In the genomic region with DNA sequence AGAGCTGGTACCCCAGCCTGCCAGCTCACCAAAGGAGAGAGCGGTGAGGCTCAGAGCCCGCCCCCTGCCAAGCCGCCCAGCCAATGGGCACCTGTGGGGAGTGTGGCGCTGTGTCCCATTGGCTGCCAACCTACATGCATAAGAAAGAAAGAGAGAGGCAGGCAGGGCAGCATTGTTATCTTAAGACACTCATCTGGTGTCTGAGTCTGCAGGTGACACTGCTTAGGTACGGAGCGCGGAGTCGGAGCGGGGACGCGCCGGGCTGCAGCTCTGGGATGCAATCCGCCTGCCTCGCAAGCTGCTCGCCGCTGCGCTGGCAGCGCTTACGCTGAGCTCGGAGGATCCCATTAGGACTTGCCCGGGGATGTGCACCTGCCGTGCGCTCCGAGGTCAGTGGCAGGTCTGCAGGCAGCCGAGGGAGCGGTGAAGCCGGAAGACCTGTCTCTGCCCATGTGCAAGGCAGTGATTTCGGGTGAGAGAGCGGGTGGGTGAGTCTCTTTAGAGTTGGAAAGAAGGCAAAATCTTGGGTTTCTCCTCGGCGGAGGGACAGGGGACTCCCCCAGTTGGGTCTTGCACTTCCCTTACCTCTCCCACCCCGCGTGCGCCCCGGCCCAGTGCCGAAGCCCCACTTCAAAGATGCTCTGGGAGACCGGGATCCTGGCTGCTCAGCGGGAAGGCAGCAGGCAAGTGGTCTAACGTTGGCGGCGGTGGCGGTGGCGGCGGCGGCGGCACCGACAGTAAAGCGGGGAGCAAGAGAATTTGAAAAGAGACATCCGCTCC, we compare ENCODE assay signal across 8 cellular contexts. TPM values are rescaled to one million over a fixed set of nuclear protein-coding genes. Genes with fewer than 3 reads are reported as not detected.
DNase-seq lines count a peak whose midpoint lies in the region; ATAC-seq and TF ChIP-seq lines count a peak whose summit lies in the region.

A gene with protein sequence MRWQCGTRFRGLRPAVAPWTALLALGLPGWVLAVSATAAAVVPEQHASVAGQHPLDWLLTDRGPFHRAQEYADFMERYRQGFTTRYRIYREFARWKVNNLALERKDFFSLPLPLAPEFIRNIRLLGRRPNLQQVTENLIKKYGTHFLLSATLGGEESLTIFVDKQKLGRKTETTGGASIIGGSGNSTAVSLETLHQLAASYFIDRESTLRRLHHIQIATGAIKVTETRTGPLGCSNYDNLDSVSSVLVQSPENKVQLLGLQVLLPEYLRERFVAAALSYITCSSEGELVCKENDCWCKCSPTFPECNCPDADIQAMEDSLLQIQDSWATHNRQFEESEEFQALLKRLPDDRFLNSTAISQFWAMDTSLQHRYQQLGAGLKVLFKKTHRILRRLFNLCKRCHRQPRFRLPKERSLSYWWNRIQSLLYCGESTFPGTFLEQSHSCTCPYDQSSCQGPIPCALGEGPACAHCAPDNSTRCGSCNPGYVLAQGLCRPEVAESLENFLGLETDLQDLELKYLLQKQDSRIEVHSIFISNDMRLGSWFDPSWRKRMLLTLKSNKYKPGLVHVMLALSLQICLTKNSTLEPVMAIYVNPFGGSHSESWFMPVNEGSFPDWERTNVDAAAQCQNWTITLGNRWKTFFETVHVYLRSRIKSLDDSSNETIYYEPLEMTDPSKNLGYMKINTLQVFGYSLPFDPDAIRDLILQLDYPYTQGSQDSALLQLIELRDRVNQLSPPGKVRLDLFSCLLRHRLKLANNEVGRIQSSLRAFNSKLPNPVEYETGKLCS (plus strand): TSS at position 203 of the 780 bp plus-strand sequence. CDS start 58,919 bp downstream, outside the sequence.

- H3K4me3 ChIP-seq in IMR-90 (ENCODE audit: insufficient read depth, low read depth, low read length) (peak within 1 kb of the TSS; percentile 28), skeletal muscle cell (ENCODE audit: low read depth, low read length) (peak within 1 kb of the TSS; percentile 44)

- ATAC-seq in IMR-90 (ENCODE audit: low read depth): peak; percentile 99

- in situ Hi-C loops in IMR-90 (cut with MboI; ENCODE audit: low sequenced_read_pairs) (no loop called here), GM13976 (cut with MboI; ENCODE audit: low sequenced_read_pairs, unreplicated experiment) (no loop called here)

- H2AFZ ChIP-seq in IMR-90 (replicated peaks; ENCODE audit: low read length, poor library complexity): peak within 1 kb of the TSS; percentile 85

- H3K36me3 Mint-ChIP-seq in activated naive CD8-positive, alpha-beta T cell treated with anti-CD3 and anti-CD28 coated beads for 36 hours: no peaks in the 10 kb centered on the region

- H2BK15ac ChIP-seq in IMR-90 (ENCODE audit: low read depth, low read length): no peak within 1 kb of the TSS

- no peak within 1 kb of the TSS for H3K18ac ChIP-seq in IMR-90 (ENCODE audit: low read depth, low read length)

- H3K56ac ChIP-seq in IMR-90 (ENCODE audit: extremely low read depth, insufficient read depth, low read length): no peak within 1 kb of the TSS

- no peak within 1 kb of the TSS for H3K23ac ChIP-seq in IMR-90 (ENCODE audit: low read depth, low read length)

- H3K14ac ChIP-seq in IMR-90 (replicated peaks; ENCODE audit: low read depth, low read length): no peak within 1 kb of the TSS

- no TSS peak for BruUV-seq in IMR-90 (replicated peaks; lab: Mats Ljungman, UMichigan)

- no peak within 1 kb of the TSS for H4K91ac ChIP-seq in IMR-90 (ENCODE audit: insufficient read depth, low read depth, low read length)

- no peak within 1 kb of the TSS for H2AK9ac ChIP-seq in IMR-90 (replicated peaks; ENCODE audit: low read depth, low read length, poor library complexity)

- no peaks in the 10 kb centered on the region for H3K36me3 ChIP-seq in IMR-90 (ENCODE audit: control insufficient read depth, insufficient read depth, low read length)

- H2BK120ac ChIP-seq in IMR-90 (ENCODE audit: low read depth, low read length): no peak within 1 kb of the TSS

- H3K79me1 ChIP-seq in IMR-90 (ENCODE audit: low read depth in 1 of 2, low read length in 2 of 2): no peaks in the 10 kb centered on the region

- H3K4me1 Mint-ChIP-seq in activated naive CD8-positive, alpha-beta T cell treated with anti-CD3 and anti-CD28 coated beads for 36 hours: no peaks in the 10 kb centered on the region

- H3K27me3 ChIP-seq in IMR-90 (ENCODE audit: control insufficient read depth, insufficient read depth, low read length): peaks cover 44% of the 10 kb centered on the region

- no peaks in the 10 kb centered on the region for H4K20me1 ChIP-seq in IMR-90 (ENCODE audit: insufficient read depth, low read length)

- dilution Hi-C loops in IMR-90 (cut with HindIII; ENCODE audit: low sequenced_read_pairs, unreplicated experiment): no loop called here

- POLR2A ChIA-PET in IMR-90 (lab: Charles Lee; ENCODE audit: unreplicated experiment): no interaction called here

- peak within 1 kb of the TSS; percentile 72 for H3K4me2 ChIP-seq in IMR-90 (ENCODE audit: low read depth, low read length)

- no peaks in the 10 kb centered on the region; the same call in 1 of the 2 replicates for H3K9me1 ChIP-seq in IMR-90 (ENCODE audit: insufficient read depth, low read length)

- intact Hi-C loops in IMR-90 (cut with micrococcal nuclease): no loop called here

- no peaks in the 10 kb centered on the region for H3K9me3 Mint-ChIP-seq in activated naive CD8-positive, alpha-beta T cell treated with anti-CD3 and anti-CD28 coated beads for 36 hours

- H3K27ac ChIP-seq in IMR-90 (ENCODE audit: insufficient read depth, low read length): no peak within 1 kb of the TSS

- H3K9ac ChIP-seq in IMR-90 (ENCODE audit: low read depth, low read length): no peak within 1 kb of the TSS

- TF ChIP-seq CTCF in IMR-90 (conservative IDR thresholded peaks at IDR 0.05; ENCODE audit: low read depth, low read length) (no peak), GM13976 (IDR thresholded peaks at IDR 0.05; ENCODE audit: borderline replicate concordance, control extremely low read depth, extremely low read depth, insufficient read depth, missing control alignments) (no peak)

- H4K5ac ChIP-seq in IMR-90 (ENCODE audit: low read depth, low read length): no peak within 1 kb of the TSS

- TF ChIP-seq POLR2A in IMR-90 (IDR thresholded peaks at IDR 0.05; ENCODE audit: low read depth, low read length): no peak

- CTCF ChIA-PET in IMR-90 (lab: Yijun Ruan, JAX): interaction anchor here (0.6 kb wide), 1 partner anchor 18 kb away, joined by 3 read pairs; no protein-coding TSS in a partner anchor

- H3K4ac ChIP-seq in IMR-90 (ENCODE audit: low read depth, low read length): no peak within 1 kb of the TSS

- TF ChIP-seq RAD21 in IMR-90 (IDR thresholded peaks at IDR 0.05; ENCODE audit: low read length): no peak

- WGBS in IMR-90 (ENCODE audit: extremely low coverage in 2 of 2, insufficient read length in 1 of 2), 2 experiments: 2% methylated on average over 7 of the region's 49 CpGs; no CpG with 5 or more reads in 1 of the 2 experiments

- H3K27me3 Mint-ChIP-seq in activated naive CD8-positive, alpha-beta T cell treated with anti-CD3 and anti-CD28 coated beads for 36 hours: peaks cover 25% of the 10 kb centered on the region

- no peaks in the 10 kb centered on the region for H3K9me3 ChIP-seq in IMR-90 (ENCODE audit: control insufficient read depth, insufficient read depth, low read length)

- H3K4me1 ChIP-seq in IMR-90 (ENCODE audit: control insufficient read depth, insufficient read depth, low read length): no peaks in the 10 kb centered on the region

- H3K27ac Mint-ChIP-seq in activated naive CD8-positive, alpha-beta T cell treated with anti-CD3 and anti-CD28 coated beads for 36 hours: no peak within 1 kb of the TSS

- peak; percentile 7 for DNase-seq in NCI-H2029 (lab: John Stamatoyannopoulos, UW)
- DNase-seq in NCI-H2029 treated with DMSO at 0.1 percent for 48 hours (lab: John Stamatoyannopoulos, UW): no peak
- DNase-seq in IMR-90: peak; percentile 29
- peak; percentile 1 for DNase-seq in activated naive CD8-positive, alpha-beta T cell treated with anti-CD3 and anti-CD28 coated beads for 36 hours
- DNase-seq in hypothalamus (lab: John Stamatoyannopoulos, UW): peak in 50 of 51 donors; percentile 41 to 91 (median 80)
- no peak for DNase-seq in skeletal muscle cell (ENCODE audit: low read depth)
- no peak for DNase-seq in GM13976 (ENCODE audit: low spot score)
- DNase-seq in MV-4-11 (lab: John Stamatoyannopoulos, UW): no peak

- no peak within 1 kb of the TSS for H2AK5ac ChIP-seq in IMR-90 (ENCODE audit: low read depth, low read length)

- no peak within 1 kb of the TSS for H2BK5ac ChIP-seq in IMR-90 (ENCODE audit: low read depth, low read length, poor library complexity, severe bottlenecking)

- H3K4me3 Mint-ChIP-seq in activated naive CD8-positive, alpha-beta T cell treated with anti-CD3 and anti-CD28 coated beads for 36 hours: no peak within 1 kb of the TSS

- H2BK20ac ChIP-seq in IMR-90 (ENCODE audit: low read depth, low read length): no peak within 1 kb of the TSS

- H4K8ac ChIP-seq in IMR-90 (ENCODE audit: low read depth in 2 of 2, low read length in 2 of 2): no peak within 1 kb of the TSS

TF ChIP-seq in IMR-90, 13 proteins besides CTCF, POLR2A, EP300 and RAD21:
- TF ChIP-seq SMC3 (IDR thresholded peaks at IDR 0.05; ENCODE audit: low read depth, low read length): no peak
- no peak for TF ChIP-seq MXI1 (IDR thresholded peaks at IDR 0.05; ENCODE audit: borderline replicate concordance, low read depth, low read length)
- no peak for TF ChIP-seq RCOR1 (IDR thresholded peaks at IDR 0.05; ENCODE audit: insufficient replicate concordance, low read length)
- no peak for TF ChIP-seq NFE2L2 (IDR thresholded peaks at IDR 0.05; ENCODE audit: low read depth, low read length)
- no peak for TF ChIP-seq BHLHE40 (IDR thresholded peaks at IDR 0.05; ENCODE audit: low read depth, low read length)
- no peak for TF ChIP-seq CEBPB (IDR thresholded peaks at IDR 0.05; ENCODE audit: low read depth, low read length)

RNA-seq across cellular contexts. Expression of the gene that starts here (rescaled TPM):
- not detected in 2 replicates for total RNA-seq in IMR-90 (2012; rRNA removed)
- polyA plus RNA-seq in IMR-90 (2012; rRNA removed): not detected in 2 replicates
- 0.01 TPM in 1 of 2 replicates, not detected in the other for polyA plus RNA-seq in IMR-90 (2012; cell fraction: cytosol; rRNA removed)
- not detected in 2 replicates for polyA plus RNA-seq in IMR-90 (2012; cell fraction: nucleus; rRNA removed; ENCODE audit: low replicate concordance)
- total RNA-seq in activated naive CD8-positive, alpha-beta T cell treated with anti-CD3 and anti-CD28 coated beads for 36 hours: not detected

Comparison
In these comparisons a context has a peak if more than half of its experiments do, and no peak if none do; other contexts are left out.
1. DNase-seq: peak in NCI-H2029 (single experiment) and hypothalamus (50 of 51); none in NCI-H2029 treated with DMSO at 0.1 percent for 48 hours (single experiment), skeletal muscle cell (single experiment), GM13976 (single experiment) and MV-4-11 (single experiment).
2. Peak in DNase-seq, ATAC-seq, H3K4me3 ChIP-seq and H3K4me2 ChIP-seq in IMR-90; RNA of the gene not detected or under 1 TPM.
3. Peak in DNase-seq in activated naive CD8-positive, alpha-beta T cell treated with anti-CD3 and anti-CD28 coated beads for 36 hours; RNA of the gene not detected or under 1 TPM.